Comparison of ENCODE assay signal across 20 cellular contexts in genomic region chr10:9103301-9103700, GRCh38.
"Had no signal": no experiment of that assay in that cellular context is flagged by ENCODE, and none has a peak within 500 bp of the region (broad histone marks: within the 10 kb centered on the region; RNA-seq: fewer than 3 reads in every experiment).

No MANE protein-coding gene starts in this region.

- DNase-seq: colonic mucosa; effector CD4-positive, alpha-beta T cell; endodermal cell; heart left ventricle; hippocampal formation; left colon; left ventricle myocardium superior; mucosa of descending colon; naive thymus-derived CD8-positive, alpha-beta T cell; posterior cingulate gyrus; right cardiac atrium; stimulated activated CD4-positive, alpha-beta T cell treated with anti-CD3 and anti-CD28 coated beads, Interleukin-4, amount 100 ng/mL, for 1 hour; stimulated activated CD8-positive, alpha-beta memory T cell treated with anti-CD3 and anti-CD28 coated beads, Interleukin-4, amount 100 ng/mL, for 48 hours; stimulated activated naive CD8-positive, alpha-beta T cell treated with anti-CD3 and anti-CD28 coated beads, Interleukin-15, Interleukin-2, amounts not matched to agents 100 U/mL and 50 U/mL, for 24 hours; thyroid gland had no signal

- FAIRE-seq: frontal cortex, urothelium cell line had no signal

- H3K4me3 ChIP-seq: colonic mucosa, heart left ventricle, lung, mucosa of descending colon, suprapubic skin, thyroid gland had no signal

- H3K4me1 ChIP-seq: colonic mucosa, heart left ventricle, suprapubic skin, thyroid gland had no signal

- H3K36me3 ChIP-seq: colonic mucosa, heart left ventricle, suprapubic skin, thyroid gland had no signal

- ATAC-seq: heart left ventricle; left colon; left ventricle myocardium superior; mucosa of descending colon; naive thymus-derived CD8-positive, alpha-beta T cell; right cardiac atrium; stimulated activated effector memory CD8-positive, alpha-beta T cell treated with anti-CD3 and anti-CD28 coated beads, Interleukin-12 subunit alpha, Interleukin-12 subunit beta, amount 100 ng/mL, for 72 hours; stimulated activated naive CD8-positive, alpha-beta T cell treated with anti-CD3 and anti-CD28 coated beads, Interleukin-15, Interleukin-2, amounts not matched to agents 100 U/mL and 50 U/mL, for 24 hours had no signal

- H3K27me3 ChIP-seq: colonic mucosa, heart left ventricle, suprapubic skin, thyroid gland had no signal

- H3K27ac ChIP-seq: colonic mucosa, heart left ventricle, suprapubic skin, thyroid gland had no signal

- H3K9me3 ChIP-seq: colonic mucosa, heart left ventricle, mucosa of descending colon, suprapubic skin, thyroid gland had no signal
